In genomic region chr3:72683068-72683467, GRCh38 we compare ENCODE assay signal across 10 cellular contexts.
A peak's percentile ranks its signal among the peaks of the same experiment; 100 is the strongest.
DNase-seq lines count a peak whose midpoint lies in the region; ATAC-seq and TF ChIP-seq lines count a peak whose summit lies in the region.
"Had no signal": no experiment of that assay in that cellular context is flagged by ENCODE, and none has a peak within 500 bp of the region (broad histone marks: within the 10 kb centered on the region; RNA-seq: fewer than 3 reads in every experiment).

No MANE protein-coding gene starts in this region.

- TF ChIP-seq CTCF in nephron progenitor cell (IDR thresholded peaks at IDR 0.05): no peak
- no peak for TF ChIP-seq CTCF in breast epithelium (IDR thresholded peaks at IDR 0.05)

- H3K27me3 Mint-ChIP-seq in nephron progenitor cell (ENCODE audit: low read depth, poor library complexity): peaks cover 9% of the 10 kb centered on the region

- no peaks in the 10 kb centered on the region for H3K4me1 ChIP-seq in breast epithelium

- no peak overlapping the region for H3K4me3 Mint-ChIP-seq in nephron progenitor cell
- H3K4me3 Mint-ChIP-seq: naive thymus-derived CD4-positive, alpha-beta T cell had no signal

- peaks cover 64% of the 10 kb centered on the region for H3K4me1 Mint-ChIP-seq in nephron progenitor cell

- no peak overlapping the region for H3K4me3 ChIP-seq in breast epithelium

- H3K27ac ChIP-seq in breast epithelium: no peak overlapping the region

- peak overlapping the region; percentile 33 for H3K27ac Mint-ChIP-seq in nephron progenitor cell

- peak; percentile 84 for DNase-seq in NCI-H1436 treated with DMSO at 0.1 percent for 48 hours (lab: John Stamatoyannopoulos, UW)
- no peak for DNase-seq in nephron progenitor cell
- DNase-seq in hippocampal formation (lab: John Stamatoyannopoulos, UW): no peak
- no peak for DNase-seq in breast epithelium (ENCODE audit: low spot score in 2 of 2)
- DNase-seq: DMS 273 treated with DMSO at 0.1 percent for 48 hours; naive thymus-derived CD4-positive, alpha-beta T cell; NCI-H187 had no signal

- peaks cover 3% of the 10 kb centered on the region for H3K9me3 Mint-ChIP-seq in nephron progenitor cell

- H3K36me3 ChIP-seq in breast epithelium: no peaks in the 10 kb centered on the region

- peaks cover 4% of the 10 kb centered on the region for H3K36me3 Mint-ChIP-seq in nephron progenitor cell (ENCODE audit: low read depth)
- H3K36me3 Mint-ChIP-seq: naive thymus-derived CD4-positive, alpha-beta T cell had no signal

- no peak for TF ChIP-seq POLR2A in breast epithelium (IDR thresholded peaks at IDR 0.05)

- no peaks in the 10 kb centered on the region for H3K9me3 ChIP-seq in breast epithelium

- intact Hi-C loops in breast epithelium (cut with DNase I; ENCODE audit: low total_unique reads): no loop called here

- H3K27me3 ChIP-seq in breast epithelium: no peaks in the 10 kb centered on the region

- ATAC-seq in GM18907 (IDR thresholded peaks at IDR 0.05; ENCODE audit: unreplicated experiment): peak; percentile 64
- peak; percentile 66 for ATAC-seq in HG02642 (IDR thresholded peaks at IDR 0.05; ENCODE audit: poor library complexity, unreplicated experiment)
- ATAC-seq in HG03097 (IDR thresholded peaks at IDR 0.05; ENCODE audit: low FRiP score, unreplicated experiment): no peak
- ATAC-seq: naive thymus-derived CD4-positive, alpha-beta T cell had no signal
